In the genomic region with DNA sequence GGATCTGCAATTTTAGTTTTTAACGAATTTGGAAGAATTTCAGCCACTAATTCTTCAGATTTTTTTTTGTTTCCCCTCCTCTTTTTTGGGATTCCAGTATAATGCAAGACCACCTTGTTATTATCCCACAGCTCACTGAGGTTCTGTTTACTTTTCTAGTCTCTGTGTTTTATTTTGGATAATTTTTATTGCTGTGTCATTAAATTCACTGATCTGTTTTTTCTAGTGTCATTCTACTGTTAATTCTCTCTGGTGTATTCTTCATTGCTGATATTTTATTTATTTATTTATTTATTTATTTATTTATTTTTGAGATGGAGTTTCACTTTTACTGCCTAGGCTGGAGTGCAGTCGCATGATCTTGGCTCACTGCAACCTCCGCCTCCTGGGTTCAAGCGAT, we compare ENCODE assay signal across 27 cellular contexts.
"Had no signal": no experiment of that assay in that cellular context is flagged by ENCODE, and none has a peak within 500 bp of the region (broad histone marks: within the 10 kb centered on the region; RNA-seq: fewer than 3 reads in every experiment).

No MANE protein-coding gene starts in this region.

- ATAC-seq: stimulated activated effector memory CD8-positive, alpha-beta T cell treated with anti-CD3 and anti-CD28 coated beads, Interleukin-12 subunit alpha, Interleukin-12 subunit beta, amount 100 ng/mL, for 72 hours; stimulated activated memory B cell treated with anti-CD40 and anti-IgM and Interleukin-4, amounts not matched to agents 10 μg/mL and 1 μg/mL and 100 μg/mL, for 72 hours; stimulated activated naive B cell treated with anti-CD40 and anti-IgM and Interleukin-4, amounts not matched to agents 10 μg/mL and 1 μg/mL and 100 μg/mL, for 72 hours; stimulated activated naive CD8-positive, alpha-beta T cell treated with anti-CD3 and anti-CD28 coated beads, Interleukin-15, amount 100 ng/mL, for 72 hours; stimulated activated naive CD8-positive, alpha-beta T cell treated with anti-CD3 and anti-CD28 coated beads, Interleukin-15, Interleukin-2, amounts not matched to agents 100 U/mL and 50 U/mL, for 24 hours; upper lobe of right lung had no signal

- FAIRE-seq: urothelium cell line had no signal

- H3K4me1 ChIP-seq: testis, transverse colon, upper lobe of right lung, uterus had no signal

- H3K9me3 ChIP-seq: suprapubic skin, testis, thoracic aorta, thyroid gland, tibial artery, tibial nerve, transverse colon, upper lobe of left lung, upper lobe of right lung, uterus, vagina had no signal

- H3K4me3 ChIP-seq: stomach, suprapubic skin, testis, thoracic aorta, thyroid gland, tibial artery, tibial nerve, transverse colon, upper lobe of left lung, upper lobe of right lung, uterus, vagina had no signal

- H3K36me3 ChIP-seq: suprapubic skin, thoracic aorta, thyroid gland, tibial artery, transverse colon, upper lobe of left lung, upper lobe of right lung, uterus, vagina had no signal

- H3K27ac ChIP-seq: stomach, suprapubic skin, testis, thoracic aorta, thyroid gland, tibial artery, tibial nerve, transverse colon, upper lobe of left lung, upper lobe of right lung, uterus, vagina had no signal

- DNase-seq: stimulated activated CD4-positive, alpha-beta T cell treated with anti-CD3 and anti-CD28 coated beads, Interleukin-2, amount 100 ng/mL, for 48 hours; stimulated activated CD4-positive, alpha-beta T cell treated with anti-CD3 and anti-CD28 coated beads, Interleukin-4, amount 100 ng/mL, for 1 hour; stimulated activated CD4-positive, alpha-beta T cell treated with anti-CD3 and anti-CD28 coated beads, Interleukin-4, amount 100 ng/mL, for 24 hours; stimulated activated CD4-positive, alpha-beta T cell treated with anti-CD3 and anti-CD28 coated beads, Interleukin-4, amount 100 ng/mL, for 4 hours; stimulated activated CD8-positive, alpha-beta memory T cell treated with anti-CD3 and anti-CD28 coated beads, Interleukin-4, amount 100 ng/mL, for 48 hours; stimulated activated naive B cell treated with anti-CD40 and anti-IgM and Interleukin-4, amounts not matched to agents 10 μg/mL and 1 μg/mL and 100 μg/mL, for 72 hours; stimulated activated naive CD4-positive, alpha-beta T cell; stimulated activated naive CD4-positive, alpha-beta T cell treated with Interleukin-2 at 50 U/mL for 16 hours; stimulated activated naive CD8-positive, alpha-beta T cell treated with anti-CD3 and anti-CD28 coated beads, Interleukin-15, amount 100 ng/mL, for 72 hours; stimulated activated naive CD8-positive, alpha-beta T cell treated with anti-CD3 and anti-CD28 coated beads, Interleukin-15, Interleukin-2, amounts not matched to agents 100 U/mL and 50 U/mL, for 24 hours; stomach; substantia nigra; testis; thyroid gland; tibial artery; transverse colon; trophoblast cell; upper lobe of left lung; upper lobe of right lung; uterus had no signal

- H3K27me3 ChIP-seq: stomach, suprapubic skin, testis, thyroid gland, tibial artery, tibial nerve, transverse colon, upper lobe of left lung, upper lobe of right lung, uterus, vagina had no signal
